In the genomic region with DNA sequence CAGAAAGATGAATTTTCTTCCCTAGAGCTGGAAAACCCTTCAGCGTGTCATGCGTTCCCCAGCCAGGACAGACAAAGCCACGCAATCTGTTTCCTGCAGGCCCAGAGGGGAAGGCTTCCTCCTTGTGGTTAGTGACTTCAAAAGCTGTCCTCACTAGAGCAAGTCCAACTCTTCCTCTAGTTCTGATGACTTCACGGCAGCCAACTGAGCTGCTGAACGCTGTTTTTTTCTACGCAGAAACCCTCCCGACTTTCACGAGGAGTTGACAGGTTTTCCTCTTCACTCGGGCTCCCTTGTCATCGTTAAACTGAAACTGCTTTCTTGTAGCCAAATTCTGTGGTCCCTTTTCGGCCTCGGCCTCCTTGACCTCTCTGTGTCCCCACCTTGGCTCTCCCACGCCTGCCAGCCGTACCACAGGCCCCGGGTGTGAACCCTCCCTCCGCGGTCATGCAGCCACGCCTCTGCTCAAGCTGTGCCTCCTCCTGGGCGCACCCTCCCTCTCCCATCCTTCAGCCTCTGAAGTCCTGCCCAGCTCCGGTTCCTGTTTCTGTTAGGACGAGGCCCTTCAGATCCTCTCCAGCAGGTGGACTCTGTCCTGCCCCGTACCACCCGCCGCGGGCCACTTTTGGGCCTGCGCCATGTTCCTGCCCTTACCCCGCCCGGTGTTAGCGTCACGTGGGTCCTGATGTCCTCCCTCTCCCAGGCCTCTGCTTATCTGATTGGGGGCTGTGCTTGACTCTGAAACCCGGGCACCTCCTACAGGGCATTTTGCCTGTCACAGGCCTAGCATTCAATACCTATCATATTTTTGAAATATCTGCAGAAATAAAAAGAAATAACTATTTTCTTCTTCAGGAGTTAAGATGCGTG, we compare ENCODE assay signal across 1 cellular context.
TF ChIP-seq lines count a peak whose summit lies in the region.

No MANE protein-coding gene starts in this region.

TF ChIP-seq in K562, 482 proteins besides CTCF, POLR2A, EP300 and RAD21 (continued from another document and continues in another):
- no peak for TF ChIP-seq ZNF174 (CRISPR knock-in tag; IDR thresholded peaks at IDR 0.05)
- TF ChIP-seq CBX1 (IDR thresholded peaks at IDR 0.05; ENCODE audit: low read depth): peak; percentile 62; the same call in 1 of the 2 replicates
- TF ChIP-seq, protein P1, sequence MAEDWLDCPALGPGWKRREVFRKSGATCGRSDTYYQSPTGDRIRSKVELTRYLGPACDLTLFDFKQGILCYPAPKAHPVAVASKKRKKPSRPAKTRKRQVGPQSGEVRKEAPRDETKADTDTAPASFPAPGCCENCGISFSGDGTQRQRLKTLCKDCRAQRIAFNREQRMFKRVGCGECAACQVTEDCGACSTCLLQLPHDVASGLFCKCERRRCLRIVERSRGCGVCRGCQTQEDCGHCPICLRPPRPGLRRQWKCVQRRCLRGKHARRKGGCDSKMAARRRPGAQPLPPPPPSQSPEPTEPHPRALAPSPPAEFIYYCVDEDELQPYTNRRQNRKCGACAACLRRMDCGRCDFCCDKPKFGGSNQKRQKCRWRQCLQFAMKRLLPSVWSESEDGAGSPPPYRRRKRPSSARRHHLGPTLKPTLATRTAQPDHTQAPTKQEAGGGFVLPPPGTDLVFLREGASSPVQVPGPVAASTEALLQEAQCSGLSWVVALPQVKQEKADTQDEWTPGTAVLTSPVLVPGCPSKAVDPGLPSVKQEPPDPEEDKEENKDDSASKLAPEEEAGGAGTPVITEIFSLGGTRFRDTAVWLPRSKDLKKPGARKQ (CRISPR knock-in tag; IDR thresholded peaks at IDR 0.05): no peak
- no peak for TF ChIP-seq SRSF1 (IDR thresholded peaks at IDR 0.05; ENCODE audit: low read depth, low read length)
- TF ChIP-seq POLR2AphosphoS2 (IDR thresholded peaks at IDR 0.05; ENCODE audit: low read length): no peak; the same call in 1 of the 2 replicates
- TF ChIP-seq USF1 (CRISPR knock-in tag; IDR thresholded peaks at IDR 0.05): peak; percentile 98
- no peak for TF ChIP-seq ZFP30 (CRISPR knock-in tag; IDR thresholded peaks at IDR 0.05; ENCODE audit: borderline replicate concordance)
- TF ChIP-seq HCFC1 (IDR thresholded peaks at IDR 0.05; ENCODE audit: low read depth, low read length): peak; percentile 52
- TF ChIP-seq NFE2L1 (tag; IDR thresholded peaks at IDR 0.05; ENCODE audit: borderline replicate concordance, low read depth): no peak
- TF ChIP-seq, protein P2, sequence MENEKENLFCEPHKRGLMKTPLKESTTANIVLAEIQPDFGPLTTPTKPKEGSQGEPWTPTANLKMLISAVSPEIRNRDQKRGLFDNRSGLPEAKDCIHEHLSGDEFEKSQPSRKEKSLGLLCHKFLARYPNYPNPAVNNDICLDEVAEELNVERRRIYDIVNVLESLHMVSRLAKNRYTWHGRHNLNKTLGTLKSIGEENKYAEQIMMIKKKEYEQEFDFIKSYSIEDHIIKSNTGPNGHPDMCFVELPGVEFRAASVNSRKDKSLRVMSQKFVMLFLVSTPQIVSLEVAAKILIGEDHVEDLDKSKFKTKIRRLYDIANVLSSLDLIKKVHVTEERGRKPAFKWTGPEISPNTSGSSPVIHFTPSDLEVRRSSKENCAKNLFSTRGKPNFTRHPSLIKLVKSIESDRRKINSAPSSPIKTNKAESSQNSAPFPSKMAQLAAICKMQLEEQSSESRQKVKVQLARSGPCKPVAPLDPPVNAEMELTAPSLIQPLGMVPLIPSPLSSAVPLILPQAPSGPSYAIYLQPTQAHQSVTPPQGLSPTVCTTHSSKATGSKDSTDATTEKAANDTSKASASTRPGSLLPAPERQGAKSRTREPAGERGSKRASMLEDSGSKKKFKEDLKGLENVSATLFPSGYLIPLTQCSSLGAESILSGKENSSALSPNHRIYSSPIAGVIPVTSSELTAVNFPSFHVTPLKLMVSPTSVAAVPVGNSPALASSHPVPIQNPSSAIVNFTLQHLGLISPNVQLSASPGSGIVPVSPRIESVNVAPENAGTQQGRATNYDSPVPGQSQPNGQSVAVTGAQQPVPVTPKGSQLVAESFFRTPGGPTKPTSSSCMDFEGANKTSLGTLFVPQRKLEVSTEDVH (IDR thresholded peaks at IDR 0.05; ENCODE audit: low read depth, partially characterized antibody): no peak
- peak; percentile 85 for TF ChIP-seq RBBP5 (IDR thresholded peaks at IDR 0.05; ENCODE audit: borderline replicate concordance, insufficient read depth, low read length, poor library complexity, severe bottlenecking)
- TF ChIP-seq LEF1 (IDR thresholded peaks at IDR 0.05): peak; percentile 93
- peak; percentile 72 for TF ChIP-seq TAF1 (IDR thresholded peaks at IDR 0.05; ENCODE audit: control insufficient read depth, extremely low read depth, insufficient read depth, low read length, severe bottlenecking)
- peak; percentile 77 for TF ChIP-seq GABPB1 (CRISPR knock-in tag; IDR thresholded peaks at IDR 0.05)
- TF ChIP-seq, protein P3, sequence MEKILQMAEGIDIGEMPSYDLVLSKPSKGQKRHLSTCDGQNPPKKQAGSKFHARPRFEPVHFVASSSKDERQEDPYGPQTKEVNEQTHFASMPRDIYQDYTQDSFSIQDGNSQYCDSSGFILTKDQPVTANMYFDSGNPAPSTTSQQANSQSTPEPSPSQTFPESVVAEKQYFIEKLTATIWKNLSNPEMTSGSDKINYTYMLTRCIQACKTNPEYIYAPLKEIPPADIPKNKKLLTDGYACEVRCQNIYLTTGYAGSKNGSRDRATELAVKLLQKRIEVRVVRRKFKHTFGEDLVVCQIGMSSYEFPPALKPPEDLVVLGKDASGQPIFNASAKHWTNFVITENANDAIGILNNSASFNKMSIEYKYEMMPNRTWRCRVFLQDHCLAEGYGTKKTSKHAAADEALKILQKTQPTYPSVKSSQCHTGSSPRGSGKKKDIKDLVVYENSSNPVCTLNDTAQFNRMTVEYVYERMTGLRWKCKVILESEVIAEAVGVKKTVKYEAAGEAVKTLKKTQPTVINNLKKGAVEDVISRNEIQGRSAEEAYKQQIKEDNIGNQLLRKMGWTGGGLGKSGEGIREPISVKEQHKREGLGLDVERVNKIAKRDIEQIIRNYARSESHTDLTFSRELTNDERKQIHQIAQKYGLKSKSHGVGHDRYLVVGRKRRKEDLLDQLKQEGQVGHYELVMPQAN (IDR thresholded peaks at IDR 0.05; ENCODE audit: borderline replicate concordance): peak; percentile 84
- TF ChIP-seq CREBBP (IDR thresholded peaks at IDR 0.05; ENCODE audit: low read depth, low read length): no peak
- no peak for TF ChIP-seq ZNF76 (CRISPR knock-in tag; IDR thresholded peaks at IDR 0.05; ENCODE audit: borderline replicate concordance)
- TF ChIP-seq SMAD3 (CRISPR knock-in tag; conservative IDR thresholded peaks at IDR 0.05): 0 out of 2 replicates have a peak, but pooled peaks have one; percentile 30
- TF ChIP-seq NFE2 (IDR thresholded peaks at IDR 0.05; ENCODE audit: low read depth): peak; percentile 19; the same call in 1 of the 2 replicates
- TF ChIP-seq, protein P4, sequence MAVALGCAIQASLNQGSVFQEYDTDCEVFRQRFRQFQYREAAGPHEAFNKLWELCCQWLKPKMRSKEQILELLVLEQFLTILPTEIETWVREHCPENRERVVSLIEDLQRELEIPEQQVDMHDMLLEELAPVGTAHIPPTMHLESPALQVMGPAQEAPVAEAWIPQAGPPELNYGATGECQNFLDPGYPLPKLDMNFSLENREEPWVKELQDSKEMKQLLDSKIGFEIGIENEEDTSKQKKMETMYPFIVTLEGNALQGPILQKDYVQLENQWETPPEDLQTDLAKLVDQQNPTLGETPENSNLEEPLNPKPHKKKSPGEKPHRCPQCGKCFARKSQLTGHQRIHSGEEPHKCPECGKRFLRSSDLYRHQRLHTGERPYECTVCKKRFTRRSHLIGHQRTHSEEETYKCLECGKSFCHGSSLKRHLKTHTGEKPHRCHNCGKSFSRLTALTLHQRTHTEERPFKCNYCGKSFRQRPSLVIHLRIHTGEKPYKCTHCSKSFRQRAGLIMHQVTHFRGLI (CRISPR knock-in tag; IDR thresholded peaks at IDR 0.05): no peak
- peak; percentile 24 for TF ChIP-seq GTF3C2 (IDR thresholded peaks at IDR 0.05; ENCODE audit: borderline replicate concordance, extremely low read depth, insufficient read length)
- no peak for TF ChIP-seq ZNF699 (CRISPR knock-in tag; IDR thresholded peaks at IDR 0.05; ENCODE audit: insufficient replicate concordance)
- TF ChIP-seq ZNF184 (CRISPR knock-in tag; IDR thresholded peaks at IDR 0.05): no peak
- peak; percentile 77 for TF ChIP-seq TEAD4 (IDR thresholded peaks at IDR 0.05; ENCODE audit: low read length)
- TF ChIP-seq TEAD4 (CRISPR knock-in tag; IDR thresholded peaks at IDR 0.05; ENCODE audit: borderline replicate concordance): no peak
- no peak for TF ChIP-seq XRCC4 (IDR thresholded peaks at IDR 0.05; ENCODE audit: extremely low read depth, insufficient read depth, insufficient read length)
- peak; percentile 31; the same call in 1 of the 2 replicates for TF ChIP-seq XRCC5 (IDR thresholded peaks at IDR 0.05; ENCODE audit: low read depth, low read length)
- TF ChIP-seq TCF7L2 (IDR thresholded peaks at IDR 0.05; ENCODE audit: low read depth, low read length): no peak
- no peak for TF ChIP-seq IRF1 (CRISPR knock-in tag; IDR thresholded peaks at IDR 0.05; ENCODE audit: borderline replicate concordance)
- TF ChIP-seq ZNF408 (CRISPR knock-in tag; IDR thresholded peaks at IDR 0.05; ENCODE audit: low read depth): no peak
- no peak for TF ChIP-seq NCOA6 (IDR thresholded peaks at IDR 0.05)
